ENCODE assay signal across 21 cellular contexts in genomic region chr1:209628618-209629299, GRCh38. TPM values are rescaled to one million over a fixed set of nuclear protein-coding genes. Genes with fewer than 3 reads are reported as not detected.
A peak's percentile ranks its signal among the peaks of the same experiment; 100 is the strongest.
DNase-seq lines count a peak whose midpoint lies in the region; ATAC-seq lines count a peak whose summit lies in the region.
"Had no signal": no experiment of that assay in that cellular context is flagged by ENCODE, and none has a peak within 500 bp of the region (broad histone marks: within the 10 kb centered on the region; RNA-seq: fewer than 3 reads in every experiment).

No MANE protein-coding gene starts in this region.

- intact Hi-C loops in activated CD4-positive, alpha-beta T cell treated with anti-CD3 and anti-CD28 coated beads for 36 hours (cut with DNase I, micrococcal nuclease), result no loop called here

- H3K27me3 ChIP-seq in skeletal muscle tissue (ENCODE audit: control insufficient read depth in 3 of 3, insufficient read depth in 3 of 3, low read length in 3 of 3), result no peaks in the 10 kb centered on the region

- POLR2A ChIA-PET in activated CD4-positive, alpha-beta T cell treated with anti-CD3 and anti-CD28 coated beads for 36 hours (lab: Charles Lee), result no interaction called here
- POLR2A ChIA-PET in activated CD8-positive, alpha-beta T cell treated with anti-CD3 and anti-CD28 coated beads, Interleukin-2, amount 10 ng/mL, durations not matched to agents 7 days and 5 days (lab: Charles Lee), result no interaction called here

- no peak overlapping the region for H3K4me3 Mint-ChIP-seq in activated CD4-positive, alpha-beta T cell treated with anti-CD3 and anti-CD28 coated beads for 36 hours
- H3K4me3 Mint-ChIP-seq in activated CD8-positive, alpha-beta T cell treated with anti-CD3 and anti-CD28 coated beads, Interleukin-2, amount 10 ng/mL, durations not matched to agents 7 days and 5 days, result no peak overlapping the region
- H3K4me3 Mint-ChIP-seq: B cell, GM23338, IgD-negative memory B cell had no signal

- H3K36me3 ChIP-seq in skeletal muscle tissue (ENCODE audit: control insufficient read depth in 3 of 3, insufficient read depth in 3 of 3, low read length in 3 of 3), result no peaks in the 10 kb centered on the region

- H3K27me3 Mint-ChIP-seq in activated CD4-positive, alpha-beta T cell treated with anti-CD3 and anti-CD28 coated beads for 36 hours, result no peaks in the 10 kb centered on the region
- H3K27me3 Mint-ChIP-seq in activated CD8-positive, alpha-beta T cell treated with anti-CD3 and anti-CD28 coated beads, Interleukin-2, amount 10 ng/mL, durations not matched to agents 7 days and 5 days (ENCODE audit: low read depth), result no peaks in the 10 kb centered on the region

- no peaks in the 10 kb centered on the region for H3K9me3 ChIP-seq in skeletal muscle tissue (ENCODE audit: control insufficient read depth in 3 of 3, low read length in 3 of 3)
- H3K9me3 ChIP-seq: Caco-2 had no signal

- peaks cover 8% of the 10 kb centered on the region for H3K4me1 Mint-ChIP-seq in activated CD4-positive, alpha-beta T cell treated with anti-CD3 and anti-CD28 coated beads for 36 hours
- H3K4me1 Mint-ChIP-seq in activated CD8-positive, alpha-beta T cell treated with anti-CD3 and anti-CD28 coated beads, Interleukin-2, amount 10 ng/mL, durations not matched to agents 7 days and 5 days (ENCODE audit: low read depth), result no peaks in the 10 kb centered on the region

- H3K9me3 Mint-ChIP-seq in activated CD4-positive, alpha-beta T cell treated with anti-CD3 and anti-CD28 coated beads for 36 hours (ENCODE audit: low read depth), result no peaks in the 10 kb centered on the region
- H3K9me3 Mint-ChIP-seq in activated CD8-positive, alpha-beta T cell treated with anti-CD3 and anti-CD28 coated beads, Interleukin-2, amount 10 ng/mL, durations not matched to agents 7 days and 5 days (ENCODE audit: insufficient read depth), result no peaks in the 10 kb centered on the region
- H3K9me3 Mint-ChIP-seq: GM23338, IgD-negative memory B cell had no signal

- peak; percentile 19 for DNase-seq in activated CD4-positive, alpha-beta T cell treated with anti-CD3 and anti-CD28 coated beads for 36 hours
- DNase-seq in activated CD4-positive, alpha-beta T cell treated with anti-CD3 and anti-CD28 coated beads, Interleukin-2, amount 50 U/mL, for 48 hours, result no peak
- DNase-seq in ELR (ENCODE audit: low read depth), result peak; percentile 24
- DNase-seq in epithelial cell of prostate (ENCODE audit: low read depth, low spot score), result no peak
- no peak for DNase-seq in dedifferentiated amniotic fluid mesenchymal stem cell (ENCODE audit: extremely low spot score)
- DNase-seq in activated CD8-positive, alpha-beta T cell treated with anti-CD3 and anti-CD28 coated beads, Interleukin-2, amount 10 ng/mL, durations not matched to agents 7 days and 5 days, result no peak
- DNase-seq in DMS79 (lab: John Stamatoyannopoulos, UW), result no peak
- DNase-seq: 8988T, Caco-2, DMS153, Kasumi-1, MM.1S, NCI-H1092 treated with DMSO at 0.1 percent for 48 hours, NCI-H2081 treated with DMSO at 0.1 percent for 48 hours, NCI-H510A, NCI-H748 treated with DMSO at 0.1 percent for 48 hours had no signal

- peak; percentile 34 for ATAC-seq in activated CD4-positive, alpha-beta T cell treated with anti-CD3 and anti-CD28 coated beads for 36 hours
- ATAC-seq in activated CD8-positive, alpha-beta T cell treated with anti-CD3 and anti-CD28 coated beads, Interleukin-2, amount 10 ng/mL, durations not matched to agents 7 days and 5 days, result no peak

- H3K27ac Mint-ChIP-seq in activated CD4-positive, alpha-beta T cell treated with anti-CD3 and anti-CD28 coated beads for 36 hours, result no peak overlapping the region
- no peak overlapping the region for H3K27ac Mint-ChIP-seq in activated CD8-positive, alpha-beta T cell treated with anti-CD3 and anti-CD28 coated beads, Interleukin-2, amount 10 ng/mL, durations not matched to agents 7 days and 5 days
- H3K27ac Mint-ChIP-seq: B cell, GM23338, IgD-negative memory B cell had no signal

- H3K9ac ChIP-seq in skeletal muscle tissue (ENCODE audit: low read depth in 1 of 3, low read length in 3 of 3), result peak overlapping the region in 1 of 3 donors; percentile 90

- CTCF ChIA-PET in activated CD4-positive, alpha-beta T cell treated with anti-CD3 and anti-CD28 coated beads for 36 hours (lab: Charles Lee), result interaction anchor here (0.6 to 2.3 kb wide), 14 partner anchors 13 to 119 kb away, joined by 3 to 13 read pairs (median 4); no protein-coding TSS in a partner anchor
- CTCF ChIA-PET in activated CD8-positive, alpha-beta T cell treated with anti-CD3 and anti-CD28 coated beads, Interleukin-2, amount 10 ng/mL, durations not matched to agents 7 days and 5 days (lab: Charles Lee), result interaction anchor here (1.4 to 2.1 kb wide), 6 partner anchors 11 to 120 kb away, joined by 3 to 10 read pairs (median 6); no protein-coding TSS in a partner anchor

- H3K4me3 ChIP-seq in skeletal muscle tissue (ENCODE audit: low read length in 3 of 3), result no peak overlapping the region
- H3K4me3 ChIP-seq: GM12878, GM23338 had no signal

- peaks cover 56 to 69% (median 60%) of the 10 kb centered on the region in 3 donors for H3K4me1 ChIP-seq in skeletal muscle tissue (ENCODE audit: control insufficient read depth in 3 of 3, insufficient read depth in 3 of 3, low read length in 3 of 3)
- H3K4me1 ChIP-seq: Caco-2 had no signal

- H3K27ac ChIP-seq in epithelial cell of prostate (peak overlapping the region; percentile 100), skeletal muscle tissue (ENCODE audit: low read depth, low read length) (peak overlapping the region; percentile 95)

- H3K36me3 Mint-ChIP-seq in activated CD4-positive, alpha-beta T cell treated with anti-CD3 and anti-CD28 coated beads for 36 hours (ENCODE audit: low read depth), result no peaks in the 10 kb centered on the region
- H3K36me3 Mint-ChIP-seq in activated CD8-positive, alpha-beta T cell treated with anti-CD3 and anti-CD28 coated beads, Interleukin-2, amount 10 ng/mL, durations not matched to agents 7 days and 5 days (ENCODE audit: low read depth), result no peaks in the 10 kb centered on the region
- H3K36me3 Mint-ChIP-seq: IgD-negative memory B cell had no signal

RNA-seq across cellular contexts. Expression of gene LAMB3, which starts 23.5 kb away (rescaled TPM):
- 1 to 10 TPM; 3.1 to 4.2 TPM for total RNA-seq in activated CD4-positive, alpha-beta T cell treated with anti-CD3 and anti-CD28 coated beads for 36 hours
- total RNA-seq in skeletal muscle tissue, result 0.52 TPM
- total RNA-seq in activated CD8-positive, alpha-beta T cell treated with anti-CD3 and anti-CD28 coated beads, Interleukin-2, amount 10 ng/mL, durations not matched to agents 7 days and 5 days, result under 1 TPM; 0.78 to 0.84 TPM

RNA-seq across cellular contexts. Expression of gene CAMK1G, which starts 45.2 kb away (rescaled TPM):
- total RNA-seq in activated CD4-positive, alpha-beta T cell treated with anti-CD3 and anti-CD28 coated beads for 36 hours, result under 1 TPM; 0.09 to 0.23 TPM
- total RNA-seq in skeletal muscle tissue, result not detected
- not detected for total RNA-seq in activated CD8-positive, alpha-beta T cell treated with anti-CD3 and anti-CD28 coated beads, Interleukin-2, amount 10 ng/mL, durations not matched to agents 7 days and 5 days
- total RNA-seq: B cell, Caco-2, GM12878 had no signal

RNA-seq across cellular contexts. Expression of gene G0S2, which starts 46.5 kb away (rescaled TPM):
- total RNA-seq in activated CD4-positive, alpha-beta T cell treated with anti-CD3 and anti-CD28 coated beads for 36 hours, result 10 to 100 TPM; 21.9 to 22.8 TPM
- total RNA-seq in skeletal muscle tissue, result 78.8 TPM
- total RNA-seq in activated CD8-positive, alpha-beta T cell treated with anti-CD3 and anti-CD28 coated beads, Interleukin-2, amount 10 ng/mL, durations not matched to agents 7 days and 5 days, result not detected
- total RNA-seq: B cell had no signal

Comparison
In these comparisons a context has a peak if more than half of its experiments do, and no peak if none do; other contexts are left out.
1. DNase-seq: peak in activated CD4-positive, alpha-beta T cell treated with anti-CD3 and anti-CD28 coated beads for 36 hours (single experiment) and ELR (single experiment); none in activated CD4-positive, alpha-beta T cell treated with anti-CD3 and anti-CD28 coated beads, Interleukin-2, amount 50 U/mL, for 48 hours (0 of 2), epithelial cell of prostate (single experiment), dedifferentiated amniotic fluid mesenchymal stem cell (single experiment), activated CD8-positive, alpha-beta T cell treated with anti-CD3 and anti-CD28 coated beads, Interleukin-2, amount 10 ng/mL, durations not matched to agents 7 days and 5 days (single experiment) and DMS79 (single experiment).
2. RNA of gene G0S2, which starts 46.5 kb away (total RNA-seq): 78.8 TPM in skeletal muscle tissue (single experiment) and 21.9 to 22.8 TPM in activated CD4-positive, alpha-beta T cell treated with anti-CD3 and anti-CD28 coated beads for 36 hours; not detected in activated CD8-positive, alpha-beta T cell treated with anti-CD3 and anti-CD28 coated beads, Interleukin-2, amount 10 ng/mL, durations not matched to agents 7 days and 5 days; every median in the first group is over 10 times any median in the second.